In the genomic region with DNA sequence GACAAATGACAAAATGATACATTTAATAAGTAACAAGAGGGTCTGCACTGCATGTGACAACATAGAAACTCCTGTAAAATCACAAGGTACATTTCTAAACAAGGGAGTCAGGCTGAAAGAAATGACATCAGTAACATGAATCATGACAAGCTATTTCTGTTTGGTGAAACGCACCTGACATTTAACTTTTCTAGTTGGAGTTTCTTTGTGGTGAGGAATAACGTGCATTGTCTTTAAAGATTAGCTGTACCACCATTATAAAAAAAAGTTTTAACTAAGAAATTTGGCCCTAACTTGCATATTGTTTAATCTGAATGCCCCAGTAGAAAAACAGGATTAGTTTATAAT, we compare ENCODE assay signal across 11 cellular contexts.
DNase-seq lines count a peak whose midpoint lies in the region; ATAC-seq, FAIRE-seq and TF ChIP-seq lines count a peak whose summit lies in the region.
"Had no signal": no experiment of that assay in that cellular context is flagged by ENCODE, and none has a peak within 500 bp of the region (broad histone marks: within the 10 kb centered on the region; RNA-seq: fewer than 3 reads in every experiment).

No MANE protein-coding gene starts in this region.

- TF ChIP-seq CTCF in WTC11 (IDR thresholded peaks at IDR 0.05), result no peak

- peaks cover 2 to 9% (median 2%) of the 10 kb centered on the region in 3 donors for H3K27me3 Mint-ChIP-seq in immature natural killer cell (ENCODE audit: low read depth in 3 of 3)
- H3K27me3 Mint-ChIP-seq in WTC11 (ENCODE audit: low read depth), result no peaks in the 10 kb centered on the region

- H3K4me1 Mint-ChIP-seq in immature natural killer cell (peaks cover 50 to 66% of the 10 kb centered on the region in 2 donors), WTC11 (peaks cover 46% of the 10 kb centered on the region)

- FAIRE-seq in RCC 7860 (lab: Jason Lieb, UNC), result no peak

- ATAC-seq in GM18519 (IDR thresholded peaks at IDR 0.05; ENCODE audit: low FRiP score, unreplicated experiment) (peak; percentile 66), GM21576 (IDR thresholded peaks at IDR 0.05; ENCODE audit: unreplicated experiment) (peak; percentile 63), HG03558 (IDR thresholded peaks at IDR 0.05; ENCODE audit: extremely low read depth, unreplicated experiment) (peak; percentile 41), WTC11 (no peak)
- ATAC-seq: left ventricle myocardium superior had no signal

- no peak for DNase-seq in immature natural killer cell
- DNase-seq in RCC 7860 (ENCODE audit: low spot score), result no peak
- no peak for DNase-seq in WTC11 (ENCODE audit: low spot score)
- no peak for DNase-seq in DMS53 (lab: John Stamatoyannopoulos, UW)
- no peak for DNase-seq in NCI-H1436 treated with DMSO at 0.1 percent for 48 hours (lab: John Stamatoyannopoulos, UW)
- DNase-seq: IMR-90, left ventricle myocardium superior, SK-N-SH had no signal

- H3K36me3 Mint-ChIP-seq in immature natural killer cell (peaks cover 15 to 24% (median 15%) of the 10 kb centered on the region in 3 donors), WTC11 (peaks cover 5% of the 10 kb centered on the region; the same call in 1 of the 2 replicates)

- peak overlapping the region; percentile 70 to 89 (median 81) for H3K4me3 Mint-ChIP-seq in immature natural killer cell
- no peak overlapping the region for H3K4me3 Mint-ChIP-seq in WTC11

- peak overlapping the region; percentile 87 to 99 (median 94) for H3K27ac Mint-ChIP-seq in immature natural killer cell
- H3K27ac Mint-ChIP-seq in WTC11, result no peak overlapping the region

- CTCF ChIA-PET in WTC11 (lab: Charles Lee), result no interaction called here

- H3K9me3 Mint-ChIP-seq in immature natural killer cell (no peaks in the 10 kb centered on the region), WTC11 (peaks cover 6% of the 10 kb centered on the region; the same call in 1 of the 2 replicates)

- POLR2A ChIA-PET in WTC11 (lab: Charles Lee), result no interaction called here

TF ChIP-seq in WTC11, 78 proteins besides CTCF, POLR2A, EP300 and RAD21:
- TF ChIP-seq GABPB1 (CRISPR knock-in tag; IDR thresholded peaks at IDR 0.05) (no peak), TCF7 (CRISPR knock-in tag; IDR thresholded peaks at IDR 0.05; ENCODE audit: low read depth) (no peak), FOXK1 (CRISPR knock-in tag; IDR thresholded peaks at IDR 0.05) (no peak), ZNF232 (CRISPR knock-in tag; IDR thresholded peaks at IDR 0.05) (no peak), TP53 (CRISPR knock-in tag; IDR thresholded peaks at IDR 0.05) (no peak), ZNF219 (CRISPR knock-in tag; IDR thresholded peaks at IDR 0.05; ENCODE audit: borderline replicate concordance) (no peak), ETV6 (CRISPR knock-in tag; IDR thresholded peaks at IDR 0.05) (no peak), NR1H2 (CRISPR knock-in tag; IDR thresholded peaks at IDR 0.05) (no peak), NFYB (CRISPR knock-in tag; conservative IDR thresholded peaks at IDR 0.05; ENCODE audit: low read depth) (no peak), IRF2 (CRISPR knock-in tag; IDR thresholded peaks at IDR 0.05; ENCODE audit: borderline replicate concordance, low read depth) (no peak)
- TF ChIP-seq, protein P1, sequence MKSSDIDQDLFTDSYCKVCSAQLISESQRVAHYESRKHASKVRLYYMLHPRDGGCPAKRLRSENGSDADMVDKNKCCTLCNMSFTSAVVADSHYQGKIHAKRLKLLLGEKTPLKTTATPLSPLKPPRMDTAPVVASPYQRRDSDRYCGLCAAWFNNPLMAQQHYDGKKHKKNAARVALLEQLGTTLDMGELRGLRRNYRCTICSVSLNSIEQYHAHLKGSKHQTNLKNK (CRISPR knock-in tag; IDR thresholded peaks at IDR 0.05), result no peak
- TF ChIP-seq, protein P2, sequence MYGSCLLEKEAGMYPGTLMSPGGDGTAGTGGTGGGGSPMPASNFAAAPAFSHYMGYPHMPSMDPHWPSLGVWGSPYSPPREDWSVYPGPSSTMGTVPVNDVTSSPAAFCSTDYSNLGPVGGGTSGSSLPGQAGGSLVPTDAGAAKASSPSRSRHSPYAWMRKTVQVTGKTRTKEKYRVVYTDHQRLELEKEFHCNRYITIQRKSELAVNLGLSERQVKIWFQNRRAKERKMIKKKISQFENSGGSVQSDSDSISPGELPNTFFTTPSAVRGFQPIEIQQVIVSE (CRISPR knock-in tag; IDR thresholded peaks at IDR 0.05; ENCODE audit: borderline replicate concordance), result no peak
- TF ChIP-seq, protein P3, sequence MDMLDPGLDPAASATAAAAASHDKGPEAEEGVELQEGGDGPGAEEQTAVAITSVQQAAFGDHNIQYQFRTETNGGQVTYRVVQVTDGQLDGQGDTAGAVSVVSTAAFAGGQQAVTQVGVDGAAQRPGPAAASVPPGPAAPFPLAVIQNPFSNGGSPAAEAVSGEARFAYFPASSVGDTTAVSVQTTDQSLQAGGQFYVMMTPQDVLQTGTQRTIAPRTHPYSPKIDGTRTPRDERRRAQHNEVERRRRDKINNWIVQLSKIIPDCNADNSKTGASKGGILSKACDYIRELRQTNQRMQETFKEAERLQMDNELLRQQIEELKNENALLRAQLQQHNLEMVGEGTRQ (CRISPR knock-in tag; IDR thresholded peaks at IDR 0.05), result no peak
- TF ChIP-seq, protein P4, sequence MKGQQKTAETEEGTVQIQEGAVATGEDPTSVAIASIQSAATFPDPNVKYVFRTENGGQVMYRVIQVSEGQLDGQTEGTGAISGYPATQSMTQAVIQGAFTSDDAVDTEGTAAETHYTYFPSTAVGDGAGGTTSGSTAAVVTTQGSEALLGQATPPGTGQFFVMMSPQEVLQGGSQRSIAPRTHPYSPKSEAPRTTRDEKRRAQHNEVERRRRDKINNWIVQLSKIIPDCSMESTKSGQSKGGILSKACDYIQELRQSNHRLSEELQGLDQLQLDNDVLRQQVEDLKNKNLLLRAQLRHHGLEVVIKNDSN (CRISPR knock-in tag; IDR thresholded peaks at IDR 0.05), result no peak
- TF ChIP-seq, protein P5, sequence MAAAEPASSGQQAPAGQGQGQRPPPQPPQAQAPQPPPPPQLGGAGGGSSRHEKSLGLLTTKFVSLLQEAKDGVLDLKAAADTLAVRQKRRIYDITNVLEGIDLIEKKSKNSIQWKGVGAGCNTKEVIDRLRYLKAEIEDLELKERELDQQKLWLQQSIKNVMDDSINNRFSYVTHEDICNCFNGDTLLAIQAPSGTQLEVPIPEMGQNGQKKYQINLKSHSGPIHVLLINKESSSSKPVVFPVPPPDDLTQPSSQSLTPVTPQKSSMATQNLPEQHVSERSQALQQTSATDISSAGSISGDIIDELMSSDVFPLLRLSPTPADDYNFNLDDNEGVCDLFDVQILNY (CRISPR knock-in tag; IDR thresholded peaks at IDR 0.05), result no peak
- TF ChIP-seq, protein P6, sequence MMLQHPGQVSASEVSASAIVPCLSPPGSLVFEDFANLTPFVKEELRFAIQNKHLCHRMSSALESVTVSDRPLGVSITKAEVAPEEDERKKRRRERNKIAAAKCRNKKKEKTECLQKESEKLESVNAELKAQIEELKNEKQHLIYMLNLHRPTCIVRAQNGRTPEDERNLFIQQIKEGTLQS (CRISPR knock-in tag; conservative IDR thresholded peaks at IDR 0.05), result no peak
